10 cellular contexts compared by ENCODE assay signal in genomic region chr15:99845009-99845408, GRCh38.
A peak's percentile ranks its signal among the peaks of the same experiment; 100 is the strongest.
DNase-seq lines count a peak whose midpoint lies in the region; ATAC-seq and TF ChIP-seq lines count a peak whose summit lies in the region.
"Had no signal": no experiment of that assay in that cellular context is flagged by ENCODE, and none has a peak within 500 bp of the region (broad histone marks: within the 10 kb centered on the region; RNA-seq: fewer than 3 reads in every experiment).

No MANE protein-coding gene starts in this region.

- TF ChIP-seq EP300 in SK-N-SH (IDR thresholded peaks at IDR 0.05; ENCODE audit: borderline replicate concordance in 1 of 2, low read depth in 1 of 2, low read length in 1 of 2) = no peak

- no peak overlapping the region for H3K4me3 ChIP-seq in SK-N-SH (ENCODE audit: low read depth in 2 of 2, low read length in 1 of 2)
- H3K4me3 ChIP-seq: Peyer's patch had no signal

- H2AFZ ChIP-seq in SK-N-SH (ENCODE audit: low read depth) = no peak overlapping the region

- H3K9me3 ChIP-seq in SK-N-SH = no peaks in the 10 kb centered on the region
- H3K9me3 ChIP-seq: Peyer's patch had no signal

- no peak for TF ChIP-seq RAD21 in SK-N-SH (IDR thresholded peaks at IDR 0.05; ENCODE audit: low read length)

- 76% methylated on average over 3 of the region's 3 CpGs for WGBS in SK-N-SH (ENCODE audit: low lambda C conversion rate)

- DNase-seq in activated CD4-positive, alpha-beta T cell treated with anti-CD3 and anti-CD28 coated beads for 48 hours = peak; percentile 22
- no peak for DNase-seq in activated CD4-positive, alpha-beta T cell treated with anti-CD3 and anti-CD28 coated beads for 4 hours
- DNase-seq in NCI-H226 = peak; percentile 75
- peak; percentile 52 for DNase-seq in iris pigment epithelial cell (ENCODE audit: low read depth)
- DNase-seq in NCI-H2029 treated with DMSO at 0.1 percent for 48 hours (lab: John Stamatoyannopoulos, UW) = no peak
- DNase-seq in SK-N-SH = no peak
- DNase-seq in substantia nigra (lab: John Stamatoyannopoulos, UW) = no peak
- DNase-seq: NCI-H2029, Peyer's patch had no signal

- no peaks in the 10 kb centered on the region for H3K9me2 ChIP-seq in SK-N-SH

- H3K27ac ChIP-seq in SK-N-SH (ENCODE audit: low read depth in 2 of 2, low read length in 1 of 2) = no peak overlapping the region
- H3K27ac ChIP-seq in substantia nigra (ENCODE audit: low read depth, low read length, poor library complexity, severe bottlenecking) = no peak overlapping the region
- H3K27ac ChIP-seq: Peyer's patch had no signal

- ATAC-seq in GM21717 (IDR thresholded peaks at IDR 0.05; ENCODE audit: unreplicated experiment) = peak; percentile 69

- H4K20me1 ChIP-seq in SK-N-SH (ENCODE audit: insufficient read depth) = no peaks in the 10 kb centered on the region

- no peaks in the 10 kb centered on the region for H3F3A ChIP-seq in SK-N-SH (replicated peaks; ENCODE audit: insufficient read depth)

- no peak for TF ChIP-seq CTCF in SK-N-SH (IDR thresholded peaks at IDR 0.05)

- CTCF ChIA-PET in SK-N-SH (lab: Yijun Ruan, JAX) = no interaction called here

- no peaks in the 10 kb centered on the region for H3K79me2 ChIP-seq in SK-N-SH (ENCODE audit: insufficient read depth)

- H3K36me3 ChIP-seq in SK-N-SH (replicated peaks in 1 of 2; ENCODE audit: control insufficient read depth in 1 of 2, insufficient read depth in 2 of 2, low read length in 1 of 2) = no peaks in the 10 kb centered on the region
- H3K36me3 ChIP-seq: Peyer's patch had no signal

- no peak overlapping the region for H3K9ac ChIP-seq in SK-N-SH

- H3K27me3 ChIP-seq in SK-N-SH (ENCODE audit: insufficient read depth) = no peaks in the 10 kb centered on the region
- H3K27me3 ChIP-seq: Peyer's patch had no signal

- H3K4me1 ChIP-seq in SK-N-SH (ENCODE audit: control insufficient read depth in 1 of 2, insufficient read depth in 2 of 2, low read depth in 1 of 2, low read length in 1 of 2) = no peaks in the 10 kb centered on the region
- H3K4me1 ChIP-seq: Peyer's patch had no signal

- H3K4me2 ChIP-seq in SK-N-SH = no peak overlapping the region

- POLR2A ChIA-PET in SK-N-SH (lab: Yijun Ruan, JAX) = no interaction called here

TF ChIP-seq in SK-N-SH, 30 proteins besides CTCF, POLR2A, EP300 and RAD21:
- TF ChIP-seq GATA2 (CRISPR knock-in tag; IDR thresholded peaks at IDR 0.05) (no peak), NFIC (IDR thresholded peaks at IDR 0.05; ENCODE audit: borderline replicate concordance) (no peak), USF1 (IDR thresholded peaks at IDR 0.05; ENCODE audit: borderline replicate concordance, low read depth) (no peak), ZBTB33 (IDR thresholded peaks at IDR 0.05; ENCODE audit: borderline replicate concordance, low read depth) (no peak), MAX (IDR thresholded peaks at IDR 0.05; ENCODE audit: low read depth) (no peak), RCOR1 (IDR thresholded peaks at IDR 0.05; ENCODE audit: low read length) (no peak), RXRA (IDR thresholded peaks at IDR 0.05; ENCODE audit: borderline replicate concordance, low read depth) (no peak), SMC3 (IDR thresholded peaks at IDR 0.05; ENCODE audit: low read depth, low read length) (no peak), REST (IDR thresholded peaks at IDR 0.05; ENCODE audit: low read depth, low read length) (no peak), EZH2phosphoT487 (IDR thresholded peaks at IDR 0.05; ENCODE audit: borderline replicate concordance, low read depth) (no peak), FOSL2 (IDR thresholded peaks at IDR 0.05; ENCODE audit: borderline replicate concordance, low read depth) (no peak), MXI1 (IDR thresholded peaks at IDR 0.05; ENCODE audit: low read depth, low read length) (no peak), NRF1 (IDR thresholded peaks at IDR 0.05; ENCODE audit: low read depth, low read length) (no peak), TCF12 (IDR thresholded peaks at IDR 0.05) (no peak), YY1 (IDR thresholded peaks at IDR 0.05; ENCODE audit: low read depth) (no peak), JUND (IDR thresholded peaks at IDR 0.05) (no peak)

Comparison
In these comparisons a context has a peak if more than half of its experiments do, and no peak if none do; other contexts are left out.
1. DNase-seq: peak in activated CD4-positive, alpha-beta T cell treated with anti-CD3 and anti-CD28 coated beads for 48 hours (single experiment), NCI-H226 (single experiment) and iris pigment epithelial cell (single experiment); none in activated CD4-positive, alpha-beta T cell treated with anti-CD3 and anti-CD28 coated beads for 4 hours (0 of 2), NCI-H2029 treated with DMSO at 0.1 percent for 48 hours (single experiment), SK-N-SH (single experiment) and substantia nigra (0 of 49).